7 cellular contexts compared by ENCODE assay signal in genomic region chr4:151407466-151408379, GRCh38. TPM values are rescaled to one million over a fixed set of nuclear protein-coding genes. Genes with fewer than 3 reads are reported as not detected.
DNase-seq lines count a peak whose midpoint lies in the region; ATAC-seq and TF ChIP-seq lines count a peak whose summit lies in the region.

No MANE protein-coding gene starts in this region.

- H3K9me3 ChIP-seq in iPS-18a (ENCODE audit: control insufficient read depth, low read depth, low read length) = no peaks in the 10 kb centered on the region
- H3K9me3 ChIP-seq in spleen = no peaks in the 10 kb centered on the region
- no peaks in the 10 kb centered on the region for H3K9me3 ChIP-seq in A673 (ENCODE audit: low read depth, low read length, poor library complexity, severe bottlenecking)

- DNase-seq in NCI-H510A treated with DMSO at 0.1 percent for 48 hours (lab: John Stamatoyannopoulos, UW) = peak; percentile 33
- peak; percentile 50 for DNase-seq in activated naive CD8-positive, alpha-beta T cell treated with anti-CD3 and anti-CD28 coated beads, Interleukin-2, amount 50 U/mL, for 24 hours
- DNase-seq in spleen = peak; percentile 87
- no peak for DNase-seq in A673 (ENCODE audit: low spot score)

- no TSS peak for BruUV-seq in A673 (replicated peaks; lab: Mats Ljungman, UMichigan)

- H3K4me3 Mint-ChIP-seq in activated naive CD8-positive, alpha-beta T cell treated with anti-CD3 and anti-CD28 coated beads, Interleukin-2, amount 50 U/mL, for 24 hours = peak overlapping the region; percentile 78

- peak overlapping the region; percentile 64 for H3K4me3 ChIP-seq in iPS-18a (ENCODE audit: low read length)
- H3K4me3 ChIP-seq in spleen = peak overlapping the region; percentile 45 to 81 (median 54)
- H3K4me3 ChIP-seq in A673 (ENCODE audit: low read depth, low read length, poor library complexity, severe bottlenecking) = no peak overlapping the region

- no peak for TF ChIP-seq POLR2A in spleen (IDR thresholded peaks at IDR 0.05)

- H3K27ac ChIP-seq in iPS-18a (ENCODE audit: low read length) (peak overlapping the region; percentile 3), spleen (no peak overlapping the region), A673 (ENCODE audit: low read depth, low read length, poor library complexity, severe bottlenecking) (no peak overlapping the region)

- no peaks in the 10 kb centered on the region for H3K36me3 Mint-ChIP-seq in activated naive CD8-positive, alpha-beta T cell treated with anti-CD3 and anti-CD28 coated beads, Interleukin-2, amount 50 U/mL, for 24 hours (ENCODE audit: low read depth)

- no peaks in the 10 kb centered on the region for H3K9me3 Mint-ChIP-seq in activated naive CD8-positive, alpha-beta T cell treated with anti-CD3 and anti-CD28 coated beads, Interleukin-2, amount 50 U/mL, for 24 hours

- peak overlapping the region; percentile 73 for H3K9ac ChIP-seq in iPS-18a (ENCODE audit: low read length)

- H3K27me3 ChIP-seq in iPS-18a (ENCODE audit: control insufficient read depth, insufficient read depth, low read length) (peaks cover 5% of the 10 kb centered on the region), spleen (replicated peaks in 1 of 7) (peaks cover 0 to 33% (median 5%) of the 10 kb centered on the region in 7 donors), A673 (replicated peaks; ENCODE audit: insufficient read depth, low read depth, low read length, poor library complexity) (peaks cover 4% of the 10 kb centered on the region)

- H3K4me1 ChIP-seq in iPS-18a (ENCODE audit: control insufficient read depth, low read depth, low read length) (peaks cover 10% of the 10 kb centered on the region), spleen (peaks cover 3 to 31% (median 22%) of the 10 kb centered on the region in 6 donors), A673 (ENCODE audit: insufficient read depth, low read length, poor library complexity, severe bottlenecking) (peaks cover 7% of the 10 kb centered on the region)

- H3K27me3 Mint-ChIP-seq in activated naive CD8-positive, alpha-beta T cell treated with anti-CD3 and anti-CD28 coated beads, Interleukin-2, amount 50 U/mL, for 24 hours = peaks cover 23% of the 10 kb centered on the region

- H3K4me1 Mint-ChIP-seq in activated naive CD8-positive, alpha-beta T cell treated with anti-CD3 and anti-CD28 coated beads, Interleukin-2, amount 50 U/mL, for 24 hours = peaks cover 22% of the 10 kb centered on the region

- ATAC-seq in GM18519 (IDR thresholded peaks at IDR 0.05; ENCODE audit: low FRiP score, unreplicated experiment) (peak; percentile 80), HG02610 (IDR thresholded peaks at IDR 0.05; ENCODE audit: unreplicated experiment) (peak; percentile 83)
- peak; percentile 33 for ATAC-seq in activated naive CD8-positive, alpha-beta T cell treated with anti-CD3 and anti-CD28 coated beads, Interleukin-2, amount 50 U/mL, for 24 hours

- H3K36me3 ChIP-seq in iPS-18a (ENCODE audit: control insufficient read depth, low read depth, low read length) = no peaks in the 10 kb centered on the region
- no peaks in the 10 kb centered on the region for H3K36me3 ChIP-seq in spleen
- no peaks in the 10 kb centered on the region for H3K36me3 ChIP-seq in A673 (ENCODE audit: insufficient read depth, low read length, poor library complexity, severe bottlenecking)

- intact Hi-C loops in spleen (cut with DNase I; ENCODE audit: low total_unique reads) (no loop called here), A673 (cut with micrococcal nuclease; ENCODE audit: unreplicated experiment) (no loop called here)

- H3K27ac Mint-ChIP-seq in activated naive CD8-positive, alpha-beta T cell treated with anti-CD3 and anti-CD28 coated beads, Interleukin-2, amount 50 U/mL, for 24 hours = no peak overlapping the region

- POLR2A ChIA-PET in A673 (lab: Charles Lee; ENCODE audit: low non-redundant PET) = no interaction called here

- CTCF ChIA-PET in A673 (lab: Charles Lee) = no interaction called here

- no peak for TF ChIP-seq CTCF in spleen (IDR thresholded peaks at IDR 0.05 in 8 of 11, conservative IDR thresholded peaks at IDR 0.05 in 3 of 11)
- no peak for TF ChIP-seq CTCF in A673 (conservative IDR thresholded peaks at IDR 0.05; ENCODE audit: low read depth, low read length)

- 11 to 23% (median 20%) methylated on average over 29 of the region's 29 CpGs for WGBS in spleen, 5 donors

RNA-seq across cellular contexts. Expression of gene FHIP1A, which starts 1.3 kb away (rescaled TPM):
- total RNA-seq in spleen (1 to 10 TPM in 6 of 7 donors, under 1 TPM in 1; 0.69 to 4.8 (median 1.9) TPM), A673 (2021) (0.13 and 0.31 TPM in 2 replicates)
- polyA plus RNA-seq in spleen = under 1 TPM in 2 of 3 donors, not detected in 1; 0.07 to 0.22 TPM

Comparison
In these comparisons a context has a peak if more than half of its experiments do, and no peak if none do; other contexts are left out.
1. ATAC-seq: peak in every context shown above with its lines; median percentile 83 in HG02610; 80 in GM18519; 33 in activated naive CD8-positive, alpha-beta T cell treated with anti-CD3 and anti-CD28 coated beads, Interleukin-2, amount 50 U/mL, for 24 hours.